8 cellular contexts compared by ENCODE assay signal in genomic region chr5:180785794-180786221, GRCh38. TPM values are rescaled to one million over a fixed set of nuclear protein-coding genes. Genes with fewer than 3 reads are reported as not detected.
DNase-seq lines count a peak whose midpoint lies in the region; ATAC-seq and TF ChIP-seq lines count a peak whose summit lies in the region.

No MANE protein-coding gene starts in this region.

- no peak overlapping the region for H2AFZ ChIP-seq in smooth muscle cell (ENCODE audit: low read depth)

- H3K9me3 ChIP-seq in HEK293 (ENCODE audit: control insufficient read depth, insufficient read depth, low read depth, low read length) = no peaks in the 10 kb centered on the region
- no peaks in the 10 kb centered on the region for H3K9me3 ChIP-seq in iPS-18a (ENCODE audit: control insufficient read depth, low read depth, low read length)
- no peaks in the 10 kb centered on the region for H3K9me3 ChIP-seq in smooth muscle cell (replicated peaks; ENCODE audit: low read depth)

- TF ChIP-seq CTCF in HEK293 (tag by site-specific recombination; IDR thresholded peaks at IDR 0.05) = no peak
- no peak for TF ChIP-seq CTCF in smooth muscle cell (IDR thresholded peaks at IDR 0.05; ENCODE audit: borderline replicate concordance, insufficient read depth, poor library complexity, severe bottlenecking)

- peaks cover 29% of the 10 kb centered on the region for H3F3A ChIP-seq in smooth muscle cell (ENCODE audit: low read depth)

- DNase-seq in amniotic epithelial cell (ENCODE audit: low read depth) = peak; percentile 83
- DNase-seq in smooth muscle cell (lab: John Stamatoyannopoulos, UW; ENCODE audit: unreplicated experiment) = no peak
- no peak for DNase-seq in activated CD4-positive, alpha-beta T cell treated with anti-CD3 and anti-CD28 coated beads for 4 hours
- DNase-seq in SKM-1 (lab: John Stamatoyannopoulos, UW; ENCODE audit: unreplicated experiment) = no peak
- no peak for DNase-seq in germinal center (ENCODE audit: low spot score)

- no peaks in the 10 kb centered on the region for H3K4me1 ChIP-seq in HEK293 (ENCODE audit: control insufficient read depth, insufficient read depth, low read length)
- peaks cover 36% of the 10 kb centered on the region for H3K4me1 ChIP-seq in iPS-18a (ENCODE audit: control insufficient read depth, low read depth, low read length)
- H3K4me1 ChIP-seq in smooth muscle cell (ENCODE audit: low read depth) = peaks cover 33% of the 10 kb centered on the region

- peak overlapping the region; percentile 60 for H3K4me2 ChIP-seq in smooth muscle cell

- no peaks in the 10 kb centered on the region for H3K27me3 ChIP-seq in iPS-18a (ENCODE audit: control insufficient read depth, insufficient read depth, low read length)
- H3K27me3 ChIP-seq in smooth muscle cell (ENCODE audit: low read depth) = no peaks in the 10 kb centered on the region

- H3K36me3 ChIP-seq in HEK293 (ENCODE audit: control insufficient read depth in 2 of 2, insufficient read depth in 1 of 2, low read length in 2 of 2) = peaks cover 0 to 15% of the 10 kb centered on the region in 2 experiments; a peak in 2 of 3 replicates
- no peaks in the 10 kb centered on the region for H3K36me3 ChIP-seq in iPS-18a (ENCODE audit: control insufficient read depth, low read depth, low read length)
- no peaks in the 10 kb centered on the region for H3K36me3 ChIP-seq in smooth muscle cell (ENCODE audit: low read depth)

- CTCF ChIA-PET in HEK293 (lab: Yijun Ruan, JAX) = interaction anchor here (1.0 to 5.5 kb wide), 4 partner anchors 9 to 374 kb away, joined by 3 to 26 read pairs (median 7); no protein-coding TSS in a partner anchor

- no peak overlapping the region for H3K27ac ChIP-seq in HEK293 (ENCODE audit: extremely low read depth, low read depth, low read length)
- H3K27ac ChIP-seq in iPS-18a (ENCODE audit: low read length) = peak overlapping the region; percentile 92
- peak overlapping the region; percentile 81 for H3K27ac ChIP-seq in smooth muscle cell (ENCODE audit: low read depth)

- 25% methylated on average over 5 of the region's 5 CpGs for WGBS in smooth muscle cell (ENCODE audit: low lambda C conversion rate)

- H4K20me1 ChIP-seq in smooth muscle cell (ENCODE audit: low read depth) = peaks cover 60% of the 10 kb centered on the region

- peaks cover 16% of the 10 kb centered on the region for H3K79me2 ChIP-seq in smooth muscle cell (ENCODE audit: low read depth)

- no peak for ATAC-seq in GM19452 (IDR thresholded peaks at IDR 0.05; ENCODE audit: unreplicated experiment)

- peak overlapping the region; percentile 67 for H3K9ac ChIP-seq in iPS-18a (ENCODE audit: low read length)
- no peak overlapping the region for H3K9ac ChIP-seq in smooth muscle cell (ENCODE audit: low read depth)

- POLR2A ChIA-PET in HEK293 (lab: Yijun Ruan, JAX) = no interaction called here

- no peak overlapping the region for H3K4me3 ChIP-seq in HEK293 (ENCODE audit: low read depth, low read length)
- H3K4me3 ChIP-seq in iPS-18a (ENCODE audit: low read length) = peak overlapping the region; percentile 35
- no peak overlapping the region for H3K4me3 ChIP-seq in smooth muscle cell

TF ChIP-seq in HEK293, 187 proteins besides CTCF, POLR2A, EP300 and RAD21:
- TF ChIP-seq, protein P1, sequence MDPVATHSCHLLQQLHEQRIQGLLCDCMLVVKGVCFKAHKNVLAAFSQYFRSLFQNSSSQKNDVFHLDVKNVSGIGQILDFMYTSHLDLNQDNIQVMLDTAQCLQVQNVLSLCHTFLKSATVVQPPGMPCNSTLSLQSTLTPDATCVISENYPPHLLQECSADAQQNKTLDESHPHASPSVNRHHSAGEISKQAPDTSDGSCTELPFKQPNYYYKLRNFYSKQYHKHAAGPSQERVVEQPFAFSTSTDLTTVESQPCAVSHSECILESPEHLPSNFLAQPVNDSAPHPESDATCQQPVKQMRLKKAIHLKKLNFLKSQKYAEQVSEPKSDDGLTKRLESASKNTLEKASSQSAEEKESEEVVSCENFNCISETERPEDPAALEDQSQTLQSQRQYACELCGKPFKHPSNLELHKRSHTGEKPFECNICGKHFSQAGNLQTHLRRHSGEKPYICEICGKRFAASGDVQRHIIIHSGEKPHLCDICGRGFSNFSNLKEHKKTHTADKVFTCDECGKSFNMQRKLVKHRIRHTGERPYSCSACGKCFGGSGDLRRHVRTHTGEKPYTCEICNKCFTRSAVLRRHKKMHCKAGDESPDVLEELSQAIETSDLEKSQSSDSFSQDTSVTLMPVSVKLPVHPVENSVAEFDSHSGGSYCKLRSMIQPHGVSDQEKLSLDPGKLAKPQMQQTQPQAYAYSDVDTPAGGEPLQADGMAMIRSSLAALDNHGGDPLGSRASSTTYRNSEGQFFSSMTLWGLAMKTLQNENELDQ (tag by site-specific recombination; IDR thresholded peaks at IDR 0.05; ENCODE audit: low read depth) = no peak
- TF ChIP-seq ZNF600 (tag by site-specific recombination; IDR thresholded peaks at IDR 0.05) (0 out of 2 replicates have a peak, but pooled peaks have one; percentile 16), EGR2 (tag by site-specific recombination; IDR thresholded peaks at IDR 0.05; ENCODE audit: low read depth) (0 out of 2 replicates have a peak, but pooled peaks have one; percentile 35)

RNA-seq across cellular contexts. Expression of gene MGAT1, which starts 16.8 kb away (rescaled TPM):
- 128 and 144 TPM in 2 replicates for total RNA-seq in smooth muscle cell
- polyA plus RNA-seq in smooth muscle cell = 149 and 161 TPM in 2 replicates

RNA-seq across cellular contexts. Expression of gene OR2Y1, which starts 46.0 kb away (rescaled TPM):
- not detected in 2 replicates for total RNA-seq in smooth muscle cell
- not detected in 2 replicates for polyA plus RNA-seq in smooth muscle cell
